ENCODE assay signal across 29 cellular contexts in the genomic region with DNA sequence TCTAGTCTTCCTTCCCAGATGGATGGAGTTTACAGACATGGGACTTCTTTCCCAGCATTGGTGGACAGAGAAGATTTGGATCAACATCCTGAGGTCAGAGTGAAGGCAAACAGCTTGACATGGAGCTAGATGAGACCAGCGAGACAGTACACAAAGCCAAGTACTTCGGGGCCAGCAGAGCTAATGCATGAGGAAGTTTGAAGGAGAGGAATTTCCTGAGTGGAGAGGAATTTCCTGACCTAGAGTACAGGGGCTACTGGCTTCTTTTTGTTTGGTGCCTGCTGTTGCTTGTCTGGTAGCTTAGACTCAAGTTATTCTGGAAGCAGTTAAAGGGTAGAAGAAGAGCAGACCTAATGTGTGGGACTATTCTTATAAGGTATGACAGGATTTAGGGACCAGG.
"Had no signal": no experiment of that assay in that cellular context is flagged by ENCODE, and none has a peak within 500 bp of the region (broad histone marks: within the 10 kb centered on the region; RNA-seq: fewer than 3 reads in every experiment).

No MANE protein-coding gene starts in this region.

- H3K27me3 ChIP-seq: body of pancreas, cardiac muscle cell had no signal

- H3K27ac ChIP-seq: body of pancreas, cardiac muscle cell, KMS-11, SK-N-MC had no signal

- H3K27me3 Mint-ChIP-seq: activated naive CD4-positive, alpha-beta T cell treated with anti-CD3 and anti-CD28 coated beads, Interleukin-2, amount 50 U/mL, for 24 hours had no signal

- H3K4me1 Mint-ChIP-seq: activated naive CD4-positive, alpha-beta T cell treated with anti-CD3 and anti-CD28 coated beads, Interleukin-2, amount 50 U/mL, for 24 hours; WTC11 had no signal

- H3K4me1 ChIP-seq: body of pancreas had no signal

- H3K4me3 ChIP-seq: body of pancreas, cardiac muscle cell, SK-N-MC had no signal

- H3K9ac ChIP-seq: KMS-11 had no signal

- H3K27ac Mint-ChIP-seq: activated CD8-positive, alpha-beta T cell treated with anti-CD3 and anti-CD28 coated beads, Interleukin-2, amount 10 ng/mL, durations not matched to agents 7 days and 5 days; activated naive CD4-positive, alpha-beta T cell treated with anti-CD3 and anti-CD28 coated beads, Interleukin-2, amount 50 U/mL, for 24 hours; activated T-helper 1 cell treated with anti-CD3 and anti-CD28 coated beads, Interleukin-12 subunit alpha, Interleukin-12 subunit beta, Interleukin-2, Interleukin-4 antibody, amounts not matched to agents 30 ng/mL and 10 ng/mL and 1 ng/mL, durations not matched to agents 14 hours and 24 hours and 36 hours; WTC11 had no signal

- H3K36me3 Mint-ChIP-seq: WTC11 had no signal

- H3K4me3 Mint-ChIP-seq: activated CD8-positive, alpha-beta T cell treated with anti-CD3 and anti-CD28 coated beads, Interleukin-2, amount 10 ng/mL, durations not matched to agents 7 days and 5 days; activated naive CD4-positive, alpha-beta T cell treated with anti-CD3 and anti-CD28 coated beads, Interleukin-2, amount 50 U/mL, for 24 hours; activated T-helper 1 cell treated with anti-CD3 and anti-CD28 coated beads, Interleukin-12 subunit alpha, Interleukin-12 subunit beta, Interleukin-2, Interleukin-4 antibody, amounts not matched to agents 30 ng/mL and 10 ng/mL and 1 ng/mL, durations not matched to agents 14 hours and 24 hours and 36 hours; WTC11 had no signal

- ATAC-seq: activated CD8-positive, alpha-beta T cell treated with anti-CD3 and anti-CD28 coated beads, Interleukin-2, amount 10 ng/mL, durations not matched to agents 7 days and 5 days; body of pancreas; Panc1; Right ventricle myocardium inferior; WTC11 had no signal

- H3K9me3 ChIP-seq: body of pancreas had no signal

- H3K36me3 ChIP-seq: cardiac muscle cell had no signal

- DNase-seq: activated CD4-positive, alpha-beta T cell treated with anti-CD3 and anti-CD28 coated beads for 48 hours; activated CD4-positive, alpha-beta T cell treated with anti-CD3 and anti-CD28 coated beads, Interleukin-2, amount 50 U/mL, for 4 hours; activated CD4-positive, CD25-positive, alpha-beta regulatory T cell treated with anti-CD3 and anti-CD28 coated beads, Interleukin-2, amount 50 U/mL, for 72 hours; activated CD8-positive, alpha-beta memory T cell treated with anti-CD3 and anti-CD28 coated beads, Interleukin-2, amount 50 U/mL, for 48 hours; activated CD8-positive, alpha-beta T cell treated with anti-CD3 and anti-CD28 coated beads, Interleukin-2, amount 10 ng/mL, durations not matched to agents 7 days and 5 days; activated effector memory CD4-positive, alpha-beta T cell treated with Interleukin-2 at 50 U/mL for 16 hours; activated naive CD4-positive, alpha-beta T cell; activated T-cell treated with anti-CD3 and anti-CD28 coated beads, Interleukin-2, amount 50 U/mL, for 1 hour; aorta; body of pancreas; MV-4-11; NCI-H1092 treated with DMSO at 0.1 percent for 48 hours; NCI-H1417 treated with DMSO at 0.1 percent for 48 hours; NCI-H1694 treated with DMSO at 0.1 percent for 48 hours; NCI-H2029 treated with DMSO at 0.1 percent for 48 hours; NCI-H510A treated with DMSO at 0.1 percent for 48 hours; NCI-H69; NK-92 treated with Interleukin-12 subunit alpha and Interleukin-12 subunit beta, amount 100 ng/mL, for 24 hours; OCI-M1; RPMI8226; SW 1271 had no signal

- H3K9me3 Mint-ChIP-seq: activated naive CD4-positive, alpha-beta T cell treated with anti-CD3 and anti-CD28 coated beads, Interleukin-2, amount 50 U/mL, for 24 hours; activated T-helper 1 cell treated with anti-CD3 and anti-CD28 coated beads, Interleukin-12 subunit alpha, Interleukin-12 subunit beta, Interleukin-2, Interleukin-4 antibody, amounts not matched to agents 30 ng/mL and 10 ng/mL and 1 ng/mL, durations not matched to agents 14 hours and 24 hours and 36 hours; WTC11 had no signal

- H3K4me2 ChIP-seq: KMS-11 had no signal
